In genomic region chr13:27965740-27966640, GRCh38 we compare ENCODE assay signal across 19 cellular contexts. TPM values are rescaled to one million over a fixed set of nuclear protein-coding genes. Genes with fewer than 3 reads are reported as not detected.
DNase-seq lines count a peak whose midpoint lies in the region; ATAC-seq and TF ChIP-seq lines count a peak whose summit lies in the region.
"Had no signal": no experiment of that assay in that cellular context is flagged by ENCODE, and none has a peak within 500 bp of the region (broad histone marks: within the 10 kb centered on the region; RNA-seq: fewer than 3 reads in every experiment).

No MANE protein-coding gene starts in this region.

- H3K4me1 ChIP-seq in endodermal cell (ENCODE audit: control insufficient read depth, insufficient read depth, low read length) = peaks cover 15% of the 10 kb centered on the region

- H3K4me3 ChIP-seq in LNCaP clone FGC (ENCODE audit: low read depth, low read length) (peak overlapping the region; percentile 11; the same call in 1 of the 2 replicates), endodermal cell (ENCODE audit: low read length) (no peak overlapping the region)

- no peaks in the 10 kb centered on the region for H3K36me3 Mint-ChIP-seq in endodermal cell (ENCODE audit: low read depth)
- no peaks in the 10 kb centered on the region for H3K36me3 Mint-ChIP-seq in nephron (ENCODE audit: low read depth)
- H3K36me3 Mint-ChIP-seq in activated CD8-positive, alpha-beta T cell treated with anti-CD3 and anti-CD28 coated beads, Interleukin-2, amount 10 ng/mL, durations not matched to agents 7 days and 5 days (ENCODE audit: low read depth) = peaks cover 2% of the 10 kb centered on the region
- H3K36me3 Mint-ChIP-seq in stimulated activated effector memory CD8-positive, alpha-beta T cell treated with anti-CD3 and anti-CD28 coated beads, Interleukin-12 subunit alpha, Interleukin-12 subunit beta, amount 100 ng/mL, for 72 hours = no peaks in the 10 kb centered on the region
- H3K36me3 Mint-ChIP-seq: naive thymus-derived CD8-positive, alpha-beta T cell had no signal

- TF ChIP-seq CTCF in C4-2B (conservative IDR thresholded peaks at IDR 0.05) (no peak), LNCaP clone FGC (IDR thresholded peaks at IDR 0.05; ENCODE audit: control insufficient read depth, extremely low read depth, insufficient read depth) (no peak), endodermal cell (conservative IDR thresholded peaks at IDR 0.05) (peak; percentile 14), nephron (IDR thresholded peaks at IDR 0.05; ENCODE audit: unreplicated experiment in 3 of 3) (no peak)

- H3K9me3 Mint-ChIP-seq in endodermal cell = no peaks in the 10 kb centered on the region
- no peaks in the 10 kb centered on the region for H3K9me3 Mint-ChIP-seq in nephron
- H3K9me3 Mint-ChIP-seq in activated CD8-positive, alpha-beta T cell treated with anti-CD3 and anti-CD28 coated beads, Interleukin-2, amount 10 ng/mL, durations not matched to agents 7 days and 5 days (ENCODE audit: insufficient read depth) = no peaks in the 10 kb centered on the region
- no peaks in the 10 kb centered on the region for H3K9me3 Mint-ChIP-seq in stimulated activated effector memory CD8-positive, alpha-beta T cell treated with anti-CD3 and anti-CD28 coated beads, Interleukin-12 subunit alpha, Interleukin-12 subunit beta, amount 100 ng/mL, for 72 hours
- H3K9me3 Mint-ChIP-seq: activated T-cell treated with anti-CD3 and anti-CD28 coated beads, Interleukin-2, amount 50 U/mL, for 24 hours; central memory CD8-positive, alpha-beta T cell; naive thymus-derived CD8-positive, alpha-beta T cell; T-helper 2 cell treated with Interferon-gamma antibody and Interleukin-4, amounts not matched to agents 5 μg/mL and 100 μg/mL, for 36 hours had no signal

- no peak for ATAC-seq in activated CD8-positive, alpha-beta T cell treated with anti-CD3 and anti-CD28 coated beads, Interleukin-2, amount 10 ng/mL, durations not matched to agents 7 days and 5 days
- no peak for ATAC-seq in stimulated activated effector memory CD8-positive, alpha-beta T cell treated with anti-CD3 and anti-CD28 coated beads, Interleukin-12 subunit alpha, Interleukin-12 subunit beta, amount 100 ng/mL, for 72 hours
- ATAC-seq: naive thymus-derived CD8-positive, alpha-beta T cell had no signal

- peak overlapping the region; percentile 88 for H3K27ac ChIP-seq in C4-2B
- H3K27ac ChIP-seq in endodermal cell (ENCODE audit: low read depth, low read length) = no peak overlapping the region

- H3K4me1 Mint-ChIP-seq in endodermal cell (peaks cover 35% of the 10 kb centered on the region), nephron (peaks cover 20% of the 10 kb centered on the region)
- H3K4me1 Mint-ChIP-seq in activated CD8-positive, alpha-beta T cell treated with anti-CD3 and anti-CD28 coated beads, Interleukin-2, amount 10 ng/mL, durations not matched to agents 7 days and 5 days (ENCODE audit: low read depth) = peaks cover 6% of the 10 kb centered on the region
- H3K4me1 Mint-ChIP-seq in stimulated activated effector memory CD8-positive, alpha-beta T cell treated with anti-CD3 and anti-CD28 coated beads, Interleukin-12 subunit alpha, Interleukin-12 subunit beta, amount 100 ng/mL, for 72 hours = peaks cover 30% of the 10 kb centered on the region

- peaks cover 100% of the 10 kb centered on the region for H3K27me3 Mint-ChIP-seq in endodermal cell (ENCODE audit: insufficient read depth)
- H3K27me3 Mint-ChIP-seq in nephron (ENCODE audit: low read depth) = peaks cover 100% of the 10 kb centered on the region
- H3K27me3 Mint-ChIP-seq in activated CD8-positive, alpha-beta T cell treated with anti-CD3 and anti-CD28 coated beads, Interleukin-2, amount 10 ng/mL, durations not matched to agents 7 days and 5 days (ENCODE audit: low read depth) = peaks cover 81% of the 10 kb centered on the region

- H3K4me3 Mint-ChIP-seq in endodermal cell = peak overlapping the region; percentile 12
- H3K4me3 Mint-ChIP-seq in nephron = peak overlapping the region; percentile 22 to 65 (median 63)
- H3K4me3 Mint-ChIP-seq in activated CD8-positive, alpha-beta T cell treated with anti-CD3 and anti-CD28 coated beads, Interleukin-2, amount 10 ng/mL, durations not matched to agents 7 days and 5 days = no peak overlapping the region
- no peak overlapping the region for H3K4me3 Mint-ChIP-seq in stimulated activated effector memory CD8-positive, alpha-beta T cell treated with anti-CD3 and anti-CD28 coated beads, Interleukin-12 subunit alpha, Interleukin-12 subunit beta, amount 100 ng/mL, for 72 hours
- H3K4me3 Mint-ChIP-seq: activated T-cell treated with anti-CD3 and anti-CD28 coated beads, Interleukin-2, amount 50 U/mL, for 24 hours; central memory CD8-positive, alpha-beta T cell; T-helper 2 cell treated with Interferon-gamma antibody and Interleukin-4, amounts not matched to agents 5 μg/mL and 100 μg/mL, for 36 hours had no signal

- DNase-seq in LNCaP clone FGC (ENCODE audit: low read depth) = peak; percentile 93
- DNase-seq in endodermal cell = peak; percentile 92
- DNase-seq in activated gamma-delta T cell treated with Interleukin-2 at 50 U/mL for 16 hours = no peak
- DNase-seq in activated CD8-positive, alpha-beta T cell treated with anti-CD3 and anti-CD28 coated beads, Interleukin-2, amount 10 ng/mL, durations not matched to agents 7 days and 5 days = no peak
- DNase-seq in stimulated activated effector memory CD8-positive, alpha-beta T cell treated with anti-CD3 and anti-CD28 coated beads, Interleukin-12 subunit alpha, Interleukin-12 subunit beta, amount 100 ng/mL, for 72 hours (ENCODE audit: low spot score in 2 of 2) = no peak
- no peak for DNase-seq in HEK293T (ENCODE audit: extremely low spot score)
- DNase-seq: activated CD4-positive, alpha-beta T cell treated with anti-CD3 and anti-CD28 coated beads, Interleukin-2, amount 50 U/mL, for 1 hour; activated T-cell treated with anti-CD3 and anti-CD28 coated beads, Interleukin-2, amount 50 U/mL, for 24 hours; Karpas-422; kidney glomerular epithelial cell; naive thymus-derived CD8-positive, alpha-beta T cell; NCI-H1417 treated with DMSO at 0.1 percent for 48 hours; NCI-H524 had no signal

- no peak overlapping the region for H3K9ac ChIP-seq in endodermal cell (ENCODE audit: extremely low read depth, low read length, poor library complexity, severe bottlenecking)

- WGBS in endodermal cell (ENCODE audit: insufficient coverage in 1 of 2, insufficient read length in 1 of 2), 2 experiments = 1 to 2% methylated on average over 18 to 45 of the region's 45 CpGs

- peaks cover 100% of the 10 kb centered on the region for H3K27me3 ChIP-seq in endodermal cell (ENCODE audit: control insufficient read depth, insufficient read depth, low read length, poor library complexity, severe bottlenecking)

- no peak overlapping the region for H3K27ac Mint-ChIP-seq in endodermal cell
- no peak overlapping the region for H3K27ac Mint-ChIP-seq in nephron
- H3K27ac Mint-ChIP-seq in activated CD8-positive, alpha-beta T cell treated with anti-CD3 and anti-CD28 coated beads, Interleukin-2, amount 10 ng/mL, durations not matched to agents 7 days and 5 days = no peak overlapping the region
- H3K27ac Mint-ChIP-seq in stimulated activated effector memory CD8-positive, alpha-beta T cell treated with anti-CD3 and anti-CD28 coated beads, Interleukin-12 subunit alpha, Interleukin-12 subunit beta, amount 100 ng/mL, for 72 hours = no peak overlapping the region
- H3K27ac Mint-ChIP-seq: activated T-cell treated with anti-CD3 and anti-CD28 coated beads, Interleukin-2, amount 50 U/mL, for 24 hours; naive thymus-derived CD8-positive, alpha-beta T cell; T-helper 2 cell treated with Interferon-gamma antibody and Interleukin-4, amounts not matched to agents 5 μg/mL and 100 μg/mL, for 36 hours had no signal

- POLR2A ChIA-PET in activated CD8-positive, alpha-beta T cell treated with anti-CD3 and anti-CD28 coated beads, Interleukin-2, amount 10 ng/mL, durations not matched to agents 7 days and 5 days (lab: Charles Lee) = no interaction called here
- POLR2A ChIA-PET in HEK293T (lab: Yijun Ruan, JAX) = interaction anchor here (1.3 kb wide), 1 partner anchor 10 kb away, joined by 3 read pairs; no protein-coding TSS in a partner anchor

- H3K9me3 ChIP-seq in endodermal cell (ENCODE audit: control insufficient read depth, low read length) = no peaks in the 10 kb centered on the region

- no peaks in the 10 kb centered on the region for H3K36me3 ChIP-seq in endodermal cell (ENCODE audit: control insufficient read depth, insufficient read depth, low read length)

- CTCF ChIA-PET in activated CD8-positive, alpha-beta T cell treated with anti-CD3 and anti-CD28 coated beads, Interleukin-2, amount 10 ng/mL, durations not matched to agents 7 days and 5 days (lab: Charles Lee) = interaction anchor here (2.4 kb wide), 1 partner anchor 12 kb away, joined by 8 read pairs; no protein-coding TSS in a partner anchor
- CTCF ChIA-PET in HEK293T (lab: Yijun Ruan, JAX) = interaction anchor here (1.2 to 1.7 kb wide), 2 partner anchors 12 to 140 kb away, joined by 7 read pairs; no protein-coding TSS in a partner anchor

TF ChIP-seq in HEK293T, 16 proteins besides CTCF, POLR2A, EP300 and RAD21 (continues in another document):
- TF ChIP-seq FOXM1 (IDR thresholded peaks at IDR 0.05; ENCODE audit: borderline replicate concordance) (no peak), ZNF384 (IDR thresholded peaks at IDR 0.05) (no peak), FOXK2 (IDR thresholded peaks at IDR 0.05) (no peak), SUZ12 (IDR thresholded peaks at IDR 0.05) (no peak), PKNOX1 (IDR thresholded peaks at IDR 0.05) (no peak), CTBP1 (IDR thresholded peaks at IDR 0.05; ENCODE audit: borderline replicate concordance) (no peak)

RNA-seq across cellular contexts. Expression of gene CDX2, which starts 3.1 kb away (rescaled TPM):
- total RNA-seq in endodermal cell = not detected
- polyA plus RNA-seq in endodermal cell (2013, experiment 1 of 2) = 1.0 TPM
- polyA plus RNA-seq in endodermal cell (2013, experiment 2 of 2) = 0.58 TPM
- total RNA-seq in activated CD8-positive, alpha-beta T cell treated with anti-CD3 and anti-CD28 coated beads, Interleukin-2, amount 10 ng/mL, durations not matched to agents 7 days and 5 days = not detected
- total RNA-seq: epithelial cell of proximal tubule; glomerular endothelial cell; naive thymus-derived CD8-positive, alpha-beta T cell had no signal
- polyA plus RNA-seq: naive thymus-derived CD8-positive, alpha-beta T cell had no signal

RNA-seq across cellular contexts. Expression of gene URAD, which starts 22.5 kb away (rescaled TPM):
- total RNA-seq in endodermal cell = not detected
- polyA plus RNA-seq in endodermal cell (2013, experiment 1 of 2) = 0.50 TPM
- 0.50 TPM for polyA plus RNA-seq in endodermal cell (2013, experiment 2 of 2)
- total RNA-seq in activated CD8-positive, alpha-beta T cell treated with anti-CD3 and anti-CD28 coated beads, Interleukin-2, amount 10 ng/mL, durations not matched to agents 7 days and 5 days = not detected
- total RNA-seq: epithelial cell of proximal tubule; glomerular endothelial cell; naive thymus-derived CD8-positive, alpha-beta T cell had no signal
- polyA plus RNA-seq: naive thymus-derived CD8-positive, alpha-beta T cell had no signal

RNA-seq across cellular contexts. Expression of gene PDX1, which starts 46.2 kb away (rescaled TPM):
- total RNA-seq in endodermal cell = not detected
- not detected for polyA plus RNA-seq in endodermal cell (2013, experiment 1 of 2)
- not detected for polyA plus RNA-seq in endodermal cell (2013, experiment 2 of 2)
- total RNA-seq in activated CD8-positive, alpha-beta T cell treated with anti-CD3 and anti-CD28 coated beads, Interleukin-2, amount 10 ng/mL, durations not matched to agents 7 days and 5 days = not detected
- total RNA-seq: epithelial cell of proximal tubule; glomerular endothelial cell; naive thymus-derived CD8-positive, alpha-beta T cell had no signal
- polyA plus RNA-seq: naive thymus-derived CD8-positive, alpha-beta T cell had no signal

Comparison
In these comparisons a context has a peak if more than half of its experiments do, and no peak if none do; other contexts are left out.
1. DNase-seq: peak in LNCaP clone FGC (single experiment) and endodermal cell (single experiment); none in activated gamma-delta T cell treated with Interleukin-2 at 50 U/mL for 16 hours (single experiment), activated CD8-positive, alpha-beta T cell treated with anti-CD3 and anti-CD28 coated beads, Interleukin-2, amount 10 ng/mL, durations not matched to agents 7 days and 5 days (single experiment), stimulated activated effector memory CD8-positive, alpha-beta T cell treated with anti-CD3 and anti-CD28 coated beads, Interleukin-12 subunit alpha, Interleukin-12 subunit beta, amount 100 ng/mL, for 72 hours (0 of 2) and HEK293T (single experiment).
2. H3K4me3 Mint-ChIP-seq: peak in endodermal cell (single experiment) and nephron (3 of 3); none in activated CD8-positive, alpha-beta T cell treated with anti-CD3 and anti-CD28 coated beads, Interleukin-2, amount 10 ng/mL, durations not matched to agents 7 days and 5 days (single experiment) and stimulated activated effector memory CD8-positive, alpha-beta T cell treated with anti-CD3 and anti-CD28 coated beads, Interleukin-12 subunit alpha, Interleukin-12 subunit beta, amount 100 ng/mL, for 72 hours (single experiment).